Comparison of ENCODE assay signal across 17 cellular contexts in genomic region chrX:41600266-41600665, GRCh38.
DNase-seq lines count a peak whose midpoint lies in the region; ATAC-seq and TF ChIP-seq lines count a peak whose summit lies in the region.
"Had no signal": no experiment of that assay in that cellular context is flagged by ENCODE, and none has a peak within 500 bp of the region (broad histone marks: within the 10 kb centered on the region; RNA-seq: fewer than 3 reads in every experiment).

No MANE protein-coding gene starts in this region.

- no peak for TF ChIP-seq CTCF in GM23338 (conservative IDR thresholded peaks at IDR 0.05; ENCODE audit: low read depth in 2 of 2)
- no peak for TF ChIP-seq CTCF in body of pancreas (IDR thresholded peaks at IDR 0.05)
- no peak for TF ChIP-seq CTCF in kidney epithelial cell (IDR thresholded peaks at IDR 0.05; ENCODE audit: insufficient read depth, low read length, poor library complexity, severe bottlenecking)
- TF ChIP-seq CTCF in WTC11 (IDR thresholded peaks at IDR 0.05) = no peak

- TF ChIP-seq POLR2A in body of pancreas (IDR thresholded peaks at IDR 0.05) = no peak

- H3K4me3 ChIP-seq in GM23338 (no peak overlapping the region), body of pancreas (no peak overlapping the region), kidney epithelial cell (ENCODE audit: low read depth, low read length) (no peak overlapping the region)
- H3K4me3 ChIP-seq: A549, GM12878, lower lobe of right lung, uterus had no signal

- no peak overlapping the region for H3K27ac ChIP-seq in GM23338 (ENCODE audit: low read depth)
- no peak overlapping the region for H3K27ac ChIP-seq in body of pancreas
- H3K27ac ChIP-seq: A549, lower lobe of right lung, VCaP had no signal

- ATAC-seq in GM23338 (no peak; the same call in 2 of the 3 replicates), body of pancreas (peak; percentile 35), GM19351 (IDR thresholded peaks at IDR 0.05; ENCODE audit: unreplicated experiment) (no peak), WTC11 (no peak)
- ATAC-seq: A549; activated naive CD8-positive, alpha-beta T cell treated with anti-CD3 and anti-CD28 coated beads, Interleukin-2, amount 50 U/mL, for 24 hours; GM12878 had no signal

- WGBS in body of pancreas, 2 donors = 70 to 75% methylated on average over 1 of the region's 1 CpG

- no peak overlapping the region for H3K4me2 ChIP-seq in GM23338
- H3K4me2 ChIP-seq: A549 had no signal

- intact Hi-C loops in body of pancreas (cut with DNase I) = no loop called here

- H3F3A ChIP-seq in GM23338 (replicated peaks; ENCODE audit: low read depth) = no peaks in the 10 kb centered on the region

- H3K36me3 ChIP-seq in GM23338 (ENCODE audit: insufficient read depth) (no peaks in the 10 kb centered on the region), body of pancreas (replicated peaks in 1 of 2; ENCODE audit: insufficient read depth in 1 of 2, low read depth in 2 of 2) (no peaks in the 10 kb centered on the region), kidney epithelial cell (ENCODE audit: control insufficient read depth, insufficient read depth, low read length) (no peaks in the 10 kb centered on the region)
- H3K36me3 ChIP-seq: lower lobe of right lung, uterus had no signal

- no peaks in the 10 kb centered on the region; the same call in 1 of the 2 replicates for H3K9me2 ChIP-seq in GM23338 (ENCODE audit: insufficient read depth)

- no peak overlapping the region for H3K4me3 Mint-ChIP-seq in GM23338
- H3K4me3 Mint-ChIP-seq in WTC11 = no peak overlapping the region
- H3K4me3 Mint-ChIP-seq: activated naive CD8-positive, alpha-beta T cell treated with anti-CD3 and anti-CD28 coated beads, Interleukin-2, amount 50 U/mL, for 24 hours had no signal

- H3K36me3 Mint-ChIP-seq in GM23338 (ENCODE audit: low read depth) = peaks cover 4% of the 10 kb centered on the region; the same call in 1 of the 3 replicates
- H3K36me3 Mint-ChIP-seq in WTC11 = peaks cover 4% of the 10 kb centered on the region

- H3K79me2 ChIP-seq in GM23338 (replicated peaks; ENCODE audit: insufficient read depth) = no peaks in the 10 kb centered on the region

- peaks cover 26% of the 10 kb centered on the region for H3K4me1 Mint-ChIP-seq in GM23338
- H3K4me1 Mint-ChIP-seq in WTC11 = peaks cover 32% of the 10 kb centered on the region

- no peaks in the 10 kb centered on the region for H3K27me3 ChIP-seq in GM23338 (ENCODE audit: insufficient read depth)
- H3K27me3 ChIP-seq in body of pancreas = no peaks in the 10 kb centered on the region
- no peaks in the 10 kb centered on the region for H3K27me3 ChIP-seq in kidney epithelial cell (ENCODE audit: control insufficient read depth, insufficient read depth, low read length)
- H3K27me3 ChIP-seq: uterus had no signal

- no peaks in the 10 kb centered on the region for H3K9me3 Mint-ChIP-seq in GM23338
- H3K9me3 Mint-ChIP-seq in WTC11 = no peaks in the 10 kb centered on the region; the same call in 1 of the 2 replicates
- H3K9me3 Mint-ChIP-seq: activated naive CD8-positive, alpha-beta T cell treated with anti-CD3 and anti-CD28 coated beads, Interleukin-2, amount 50 U/mL, for 24 hours had no signal

- CTCF ChIA-PET in WTC11 (lab: Charles Lee) = no interaction called here

- no peaks in the 10 kb centered on the region for H3K9me3 ChIP-seq in body of pancreas
- H3K9me3 ChIP-seq: A549, lower lobe of right lung, uterus had no signal

- no peaks in the 10 kb centered on the region for H4K20me1 ChIP-seq in GM23338 (replicated peaks; ENCODE audit: insufficient read depth)

- no peak overlapping the region for H2AFZ ChIP-seq in GM23338

- POLR2A ChIA-PET in WTC11 (lab: Charles Lee) = no interaction called here

- no peaks in the 10 kb centered on the region for H3K27me3 Mint-ChIP-seq in GM23338 (ENCODE audit: insufficient read depth, low read depth, poor library complexity)
- no peaks in the 10 kb centered on the region for H3K27me3 Mint-ChIP-seq in WTC11 (ENCODE audit: low read depth)
- H3K27me3 Mint-ChIP-seq: activated naive CD8-positive, alpha-beta T cell treated with anti-CD3 and anti-CD28 coated beads, Interleukin-2, amount 50 U/mL, for 24 hours had no signal

- peak; percentile 46 for DNase-seq in A172 (ENCODE audit: low spot score)
- DNase-seq in GM23338 (ENCODE audit: low spot score) = peak; percentile 28
- no peak for DNase-seq in body of pancreas
- peak; percentile 31 for DNase-seq in kidney epithelial cell (ENCODE audit: low read depth)
- DNase-seq in GM19238 (ENCODE audit: insufficient read length, low spot score) = no peak
- DNase-seq in WTC11 (ENCODE audit: low spot score) = no peak
- no peak for DNase-seq in UCSD-AML1 (lab: John Stamatoyannopoulos, UW; ENCODE audit: unreplicated experiment)
- DNase-seq: activated naive CD8-positive, alpha-beta T cell treated with anti-CD3 and anti-CD28 coated beads, Interleukin-2, amount 50 U/mL, for 24 hours; DMS153; lower lobe of right lung; NCI-H1105; nucleus accumbens; uterus had no signal

- H3K4me1 ChIP-seq in GM23338 (ENCODE audit: insufficient read depth) = peaks cover 22% of the 10 kb centered on the region
- H3K4me1 ChIP-seq in body of pancreas = no peaks in the 10 kb centered on the region
- H3K4me1 ChIP-seq: lower lobe of right lung, uterus had no signal

- no peak overlapping the region for H3K27ac Mint-ChIP-seq in GM23338
- H3K27ac Mint-ChIP-seq in WTC11 = no peak overlapping the region
- H3K27ac Mint-ChIP-seq: activated naive CD8-positive, alpha-beta T cell treated with anti-CD3 and anti-CD28 coated beads, Interleukin-2, amount 50 U/mL, for 24 hours had no signal

TF ChIP-seq in GM23338, 12 proteins besides CTCF, POLR2A, EP300 and RAD21 (continues in another document):
- no peak for TF ChIP-seq EZH2 (IDR thresholded peaks at IDR 0.05; ENCODE audit: low read depth, unreplicated experiment)
- no peak for TF ChIP-seq POLR2AphosphoS5 (IDR thresholded peaks at IDR 0.05; ENCODE audit: low read depth)
- no peak for TF ChIP-seq ZNF114 (CRISPR knock-in tag; IDR thresholded peaks at IDR 0.05)
- TF ChIP-seq EZH2phosphoT487 (IDR thresholded peaks at IDR 0.05; ENCODE audit: unreplicated experiment) = no peak
- no peak for TF ChIP-seq JUNB (IDR thresholded peaks at IDR 0.05; ENCODE audit: unreplicated experiment)
- no peak for TF ChIP-seq CREB1 (CRISPR knock-in tag; IDR thresholded peaks at IDR 0.05; ENCODE audit: low read depth)

TF ChIP-seq in WTC11, 78 proteins besides CTCF, POLR2A, EP300 and RAD21:
- TF ChIP-seq PRDM15 (CRISPR knock-in tag; IDR thresholded peaks at IDR 0.05) (no peak), ATF1 (CRISPR knock-in tag; IDR thresholded peaks at IDR 0.05) (no peak)
- TF ChIP-seq, protein P1, sequence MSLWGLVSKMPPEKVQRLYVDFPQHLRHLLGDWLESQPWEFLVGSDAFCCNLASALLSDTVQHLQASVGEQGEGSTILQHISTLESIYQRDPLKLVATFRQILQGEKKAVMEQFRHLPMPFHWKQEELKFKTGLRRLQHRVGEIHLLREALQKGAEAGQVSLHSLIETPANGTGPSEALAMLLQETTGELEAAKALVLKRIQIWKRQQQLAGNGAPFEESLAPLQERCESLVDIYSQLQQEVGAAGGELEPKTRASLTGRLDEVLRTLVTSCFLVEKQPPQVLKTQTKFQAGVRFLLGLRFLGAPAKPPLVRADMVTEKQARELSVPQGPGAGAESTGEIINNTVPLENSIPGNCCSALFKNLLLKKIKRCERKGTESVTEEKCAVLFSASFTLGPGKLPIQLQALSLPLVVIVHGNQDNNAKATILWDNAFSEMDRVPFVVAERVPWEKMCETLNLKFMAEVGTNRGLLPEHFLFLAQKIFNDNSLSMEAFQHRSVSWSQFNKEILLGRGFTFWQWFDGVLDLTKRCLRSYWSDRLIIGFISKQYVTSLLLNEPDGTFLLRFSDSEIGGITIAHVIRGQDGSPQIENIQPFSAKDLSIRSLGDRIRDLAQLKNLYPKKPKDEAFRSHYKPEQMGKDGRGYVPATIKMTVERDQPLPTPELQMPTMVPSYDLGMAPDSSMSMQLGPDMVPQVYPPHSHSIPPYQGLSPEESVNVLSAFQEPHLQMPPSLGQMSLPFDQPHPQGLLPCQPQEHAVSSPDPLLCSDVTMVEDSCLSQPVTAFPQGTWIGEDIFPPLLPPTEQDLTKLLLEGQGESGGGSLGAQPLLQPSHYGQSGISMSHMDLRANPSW (CRISPR knock-in tag; conservative IDR thresholded peaks at IDR 0.05; ENCODE audit: low read depth) = no peak
TF ChIP-seq in WTC11: peak in this region for 0.

Comparison
In these comparisons a context has a peak if more than half of its experiments do, and no peak if none do; other contexts are left out.
1. DNase-seq: peak in A172 (single experiment), GM23338 (single experiment) and kidney epithelial cell (single experiment); none in body of pancreas (0 of 4), GM19238 (single experiment), WTC11 (single experiment) and UCSD-AML1 (single experiment).